Comparison of ENCODE assay signal across 1 cellular context in the genomic region with DNA sequence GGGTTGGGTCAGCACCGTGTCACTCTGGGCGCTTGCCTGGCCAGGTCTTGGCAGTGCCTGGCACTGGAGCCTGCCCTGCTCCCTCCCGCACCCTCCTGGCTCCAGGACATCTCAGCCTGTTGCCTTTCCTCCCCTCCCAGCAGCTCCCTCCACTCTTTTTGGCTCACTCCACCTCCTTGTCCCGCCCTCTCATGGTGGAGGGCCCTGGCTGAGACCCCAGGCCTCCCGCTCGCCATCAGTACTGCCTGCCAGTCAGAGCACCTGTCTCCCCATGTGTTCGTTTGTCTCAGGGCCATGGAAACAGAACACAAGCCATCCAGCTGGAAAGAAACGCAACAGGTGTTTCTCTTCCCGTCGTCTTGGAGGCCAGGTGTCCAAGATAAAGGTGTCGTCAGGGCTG.
TF ChIP-seq lines count a peak whose summit lies in the region.

No MANE protein-coding gene starts in this region.

TF ChIP-seq in HEK293, 187 proteins besides CTCF, POLR2A, EP300 and RAD21:
- TF ChIP-seq ZNF157 (tag by site-specific recombination; IDR thresholded peaks at IDR 0.05) (no peak), ZNF155 (tag by site-specific recombination; IDR thresholded peaks at IDR 0.05) (no peak), SCRT2 (tag by site-specific recombination; IDR thresholded peaks at IDR 0.05) (peak; percentile 87)
